In the genomic region with DNA sequence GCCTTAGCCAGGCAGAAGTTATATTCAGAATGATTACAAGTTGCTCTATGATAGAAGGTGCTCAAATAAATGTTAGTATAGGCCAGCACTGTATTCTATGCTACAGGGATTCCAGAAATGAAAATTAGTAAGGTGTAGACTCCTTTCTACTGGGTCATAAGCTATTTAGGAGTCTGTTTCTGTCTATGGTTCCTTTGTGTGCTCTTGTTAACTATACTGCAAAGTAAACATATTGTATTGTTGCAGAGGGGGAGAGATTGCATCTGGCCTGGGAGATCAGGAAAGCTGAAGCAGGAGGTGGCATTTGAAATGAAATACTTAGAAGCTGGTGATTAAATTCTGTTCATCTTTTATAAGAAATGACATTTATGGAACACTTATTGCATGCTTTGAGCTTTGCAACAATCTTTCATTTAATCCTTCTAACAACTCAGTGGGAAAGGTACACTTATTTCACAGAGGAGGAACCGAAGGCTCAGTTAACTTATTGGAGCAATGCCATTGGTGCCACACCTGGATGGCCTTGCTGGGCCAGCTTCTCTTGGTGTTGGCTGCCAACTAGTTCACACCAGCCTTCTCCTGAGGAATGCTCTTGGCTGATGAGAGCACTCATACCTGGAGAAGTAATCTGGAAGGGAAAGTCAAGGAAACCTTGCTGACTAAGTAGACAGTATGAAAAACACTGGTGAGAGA, we compare ENCODE assay signal across 27 cellular contexts. TPM values are rescaled to one million over a fixed set of nuclear protein-coding genes. Genes with fewer than 3 reads are reported as not detected.
DNase-seq lines count a peak whose midpoint lies in the region; ATAC-seq and TF ChIP-seq lines count a peak whose summit lies in the region.
"Had no signal": no experiment of that assay in that cellular context is flagged by ENCODE, and none has a peak within 500 bp of the region (broad histone marks: within the 10 kb centered on the region; RNA-seq: fewer than 3 reads in every experiment).

No MANE protein-coding gene starts in this region.

- H3K4me3 ChIP-seq in transverse colon, result no peak overlapping the region
- H3K4me3 ChIP-seq: HAP-1, SJCRH30 had no signal

- in situ Hi-C loops in transverse colon (cut with MboI; ENCODE audit: low pct_ligation_motif_present in 1 of 4, low pct_unique_long_range_greater_than_20kb in 1 of 4, low sequenced_read_pairs in 3 of 4), result no loop called here

- peaks cover 0 to 25% (median 12%) of the 10 kb centered on the region in 4 donors for H3K4me1 ChIP-seq in transverse colon
- H3K4me1 ChIP-seq: SJCRH30 had no signal

- TF ChIP-seq CTCF in transverse colon (IDR thresholded peaks at IDR 0.05), result no peak

- H3K27me3 ChIP-seq in transverse colon, result no peaks in the 10 kb centered on the region
- H3K27me3 ChIP-seq: SJCRH30 had no signal

- H3K27ac ChIP-seq in epithelial cell of prostate, result peak overlapping the region; percentile 24
- peak overlapping the region; percentile 76 to 84 (median 78) for H3K27ac ChIP-seq in transverse colon
- H3K27ac ChIP-seq: C4-2B, HL-60, SJCRH30, WERI-Rb-1 had no signal

- peak; percentile 16 for DNase-seq in NCI-H748 (lab: John Stamatoyannopoulos, UW; ENCODE audit: unreplicated experiment)
- no peak for DNase-seq in NCI-H748 treated with DMSO at 0.1 percent for 48 hours (lab: John Stamatoyannopoulos, UW)
- peak; percentile 10 for DNase-seq in epithelial cell of prostate (ENCODE audit: low read depth, low spot score)
- DNase-seq in mucosa of gallbladder (ENCODE audit: low spot score), result peak; percentile 71
- peak; percentile 75 for DNase-seq in transverse colon
- no peak for DNase-seq in NCI-H526 (lab: John Stamatoyannopoulos, UW)
- no peak for DNase-seq in stimulated activated CD4-positive, alpha-beta T cell treated with anti-CD3 and anti-CD28 coated beads, Interleukin-1b, Interleukin-23, amount 100 ng/mL, for 48 hours
- DNase-seq: activated CD4-positive, alpha-beta T cell treated with anti-CD3 and anti-CD28 coated beads for 48 hours; amygdala; COR-L47; DMS79; KG1; left ventricle myocardium superior; MM.1S; naive thymus-derived CD8-positive, alpha-beta T cell; NCI-H510A; retina; SJCRH30; stimulated activated naive B cell treated with anti-CD40 and anti-IgM and Interleukin-4, amounts not matched to agents 10 μg/mL and 1 μg/mL and 100 μg/mL, for 72 hours; WERI-Rb-1 had no signal

- intact Hi-C loops in transverse colon (cut with DNase I; ENCODE audit: low total_unique reads), result no loop called here

- 50 to 100% methylated on average over 1 of the region's 1 CpG for WGBS in transverse colon (ENCODE audit: low coverage in 1 of 2), 2 donors

- no peak for TF ChIP-seq POLR2A in transverse colon (IDR thresholded peaks at IDR 0.05)

- no peaks in the 10 kb centered on the region for H3K9me3 ChIP-seq in transverse colon
- H3K9me3 ChIP-seq: HAP-1, SJCRH30 had no signal

- no peak for ATAC-seq in HG02610 (IDR thresholded peaks at IDR 0.05; ENCODE audit: unreplicated experiment)
- ATAC-seq: activated naive CD4-positive, alpha-beta T cell treated with anti-CD3 and anti-CD28 coated beads, Interleukin-2, amount 50 U/mL, for 72 hours; activated T-helper 17 cell treated with anti-CD3 and anti-CD28 coated beads, Interleukin-2, amount 50 U/mL, for 72 hours; left ventricle myocardium superior; naive thymus-derived CD8-positive, alpha-beta T cell; Panc1; stimulated activated naive B cell treated with anti-CD40 and anti-IgM and Interleukin-4, amounts not matched to agents 10 μg/mL and 1 μg/mL and 100 μg/mL, for 72 hours had no signal

- no peak for TF ChIP-seq EP300 in transverse colon (IDR thresholded peaks at IDR 0.05; ENCODE audit: low read depth)

- no peaks in the 10 kb centered on the region for H3K36me3 ChIP-seq in transverse colon
- H3K36me3 ChIP-seq: HAP-1, SJCRH30, WERI-Rb-1 had no signal

RNA-seq across cellular contexts. Expression of gene ABHD5, which starts 39.1 kb away (rescaled TPM):
- 19.7 TPM for total RNA-seq in mucosa of gallbladder
- 100 to 1,000 TPM in 1 of 4 donors, 10 to 100 TPM in 3; 36.2 to 304 (median 48.0) TPM for total RNA-seq in transverse colon

Comparison
In these comparisons a context has a peak if more than half of its experiments do, and no peak if none do; other contexts are left out.
1. DNase-seq: peak in NCI-H748 (single experiment), epithelial cell of prostate (single experiment), mucosa of gallbladder (single experiment) and transverse colon (single experiment); none in NCI-H748 treated with DMSO at 0.1 percent for 48 hours (single experiment), NCI-H526 (0 of 2) and stimulated activated CD4-positive, alpha-beta T cell treated with anti-CD3 and anti-CD28 coated beads, Interleukin-1b, Interleukin-23, amount 100 ng/mL, for 48 hours (single experiment).